Comparison of ENCODE assay signal across 1 cellular context in the genomic region with DNA sequence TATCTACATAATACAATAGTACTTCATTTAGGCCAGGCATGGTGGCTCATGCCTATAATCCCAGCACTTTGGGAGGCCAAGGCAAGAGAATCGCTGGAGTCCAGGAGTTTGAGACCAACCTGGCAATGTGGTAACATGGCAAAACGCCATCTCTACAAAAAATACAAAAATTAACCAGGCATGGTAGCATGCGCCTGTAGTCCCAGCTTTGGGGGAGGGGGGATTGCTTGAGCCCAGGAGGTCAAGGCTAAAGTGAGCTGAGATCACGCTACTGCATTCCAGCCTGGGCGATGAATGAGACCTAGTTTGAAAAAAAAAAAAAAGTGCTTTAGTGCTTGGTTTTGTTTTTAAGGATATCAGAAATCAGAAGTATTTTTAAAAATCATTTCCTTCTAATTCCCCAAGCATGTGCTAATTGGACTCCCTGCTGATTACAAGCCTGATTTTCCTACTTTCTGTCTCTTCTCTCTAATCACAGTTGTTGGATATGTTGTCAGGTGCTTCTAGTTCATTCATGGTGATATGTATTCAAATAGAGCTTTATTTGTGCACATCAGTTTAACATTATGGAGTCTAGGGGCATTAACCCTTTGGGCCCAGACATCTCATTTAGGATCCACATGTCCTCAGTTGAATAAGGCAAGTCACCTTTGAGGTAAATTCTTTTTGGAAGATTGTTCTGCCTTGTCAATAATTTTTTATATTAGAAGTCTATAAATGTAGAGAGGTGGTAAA.
TF ChIP-seq lines count a peak whose summit lies in the region.

No MANE protein-coding gene starts in this region.

TF ChIP-seq in liver, 16 proteins besides CTCF, POLR2A, EP300 and RAD21 (continued from another document):
- TF ChIP-seq, protein P1, sequence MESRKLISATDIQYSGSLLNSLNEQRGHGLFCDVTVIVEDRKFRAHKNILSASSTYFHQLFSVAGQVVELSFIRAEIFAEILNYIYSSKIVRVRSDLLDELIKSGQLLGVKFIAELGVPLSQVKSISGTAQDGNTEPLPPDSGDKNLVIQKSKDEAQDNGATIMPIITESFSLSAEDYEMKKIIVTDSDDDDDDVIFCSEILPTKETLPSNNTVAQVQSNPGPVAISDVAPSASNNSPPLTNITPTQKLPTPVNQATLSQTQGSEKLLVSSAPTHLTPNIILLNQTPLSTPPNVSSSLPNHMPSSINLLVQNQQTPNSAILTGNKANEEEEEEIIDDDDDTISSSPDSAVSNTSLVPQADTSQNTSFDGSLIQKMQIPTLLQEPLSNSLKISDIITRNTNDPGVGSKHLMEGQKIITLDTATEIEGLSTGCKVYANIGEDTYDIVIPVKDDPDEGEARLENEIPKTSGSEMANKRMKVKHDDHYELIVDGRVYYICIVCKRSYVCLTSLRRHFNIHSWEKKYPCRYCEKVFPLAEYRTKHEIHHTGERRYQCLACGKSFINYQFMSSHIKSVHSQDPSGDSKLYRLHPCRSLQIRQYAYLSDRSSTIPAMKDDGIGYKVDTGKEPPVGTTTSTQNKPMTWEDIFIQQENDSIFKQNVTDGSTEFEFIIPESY (IDR thresholded peaks at IDR 0.05), result no peak
- TF ChIP-seq HNF4A (conservative IDR thresholded peaks at IDR 0.05), result peak; percentile 47 to 64
- TF ChIP-seq RXRA (IDR thresholded peaks at IDR 0.05), result peak; percentile 60 to 63
- no peak for TF ChIP-seq GABPA (IDR thresholded peaks at IDR 0.05 in 1 of 2, conservative IDR thresholded peaks at IDR 0.05 in 1 of 2)
- TF ChIP-seq REST (IDR thresholded peaks at IDR 0.05), result no peak
- TF ChIP-seq FOXA2 (IDR thresholded peaks at IDR 0.05), result no peak
- no peak for TF ChIP-seq EGR1 (IDR thresholded peaks at IDR 0.05; ENCODE audit: low read depth in 2 of 2)
- peak in 1 of 2 donors; percentile 24 for TF ChIP-seq JUND (IDR thresholded peaks at IDR 0.05)
- TF ChIP-seq SP1 (IDR thresholded peaks at IDR 0.05), result peak; percentile 57
- TF ChIP-seq HNF4G (IDR thresholded peaks at IDR 0.05), result no peak
- TF ChIP-seq NR2F2 (IDR thresholded peaks at IDR 0.05), result peak; percentile 72
